In the genomic region with DNA sequence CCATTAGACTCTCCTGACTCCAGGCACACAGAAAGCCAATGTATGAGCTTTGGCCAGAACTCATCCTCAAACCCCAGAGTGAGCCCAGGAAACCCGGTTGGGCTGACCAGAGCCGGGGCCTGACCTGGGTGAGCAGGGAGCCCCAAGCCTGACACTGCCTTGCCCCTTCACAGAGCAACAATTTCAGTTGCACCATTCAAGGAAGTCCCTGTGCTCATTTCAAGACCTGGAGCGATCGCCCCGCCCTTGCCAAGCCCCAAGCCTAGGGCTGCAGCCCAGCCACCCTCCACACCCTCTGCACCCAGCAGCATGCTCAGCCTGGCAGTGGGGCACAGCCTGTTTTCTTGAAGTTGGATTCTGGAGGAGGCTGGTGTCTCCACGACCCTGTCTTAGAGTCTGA, we compare ENCODE assay signal across 10 cellular contexts. TPM values are rescaled to one million over a fixed set of nuclear protein-coding genes. Genes with fewer than 3 reads are reported as not detected.
DNase-seq lines count a peak whose midpoint lies in the region; ATAC-seq and TF ChIP-seq lines count a peak whose summit lies in the region.
"Had no signal": no experiment of that assay in that cellular context is flagged by ENCODE, and none has a peak within 500 bp of the region (broad histone marks: within the 10 kb centered on the region; RNA-seq: fewer than 3 reads in every experiment).

No MANE protein-coding gene starts in this region.

- no peaks in the 10 kb centered on the region for H3K9me3 Mint-ChIP-seq in stimulated activated naive CD8-positive, alpha-beta T cell treated with anti-CD3 and anti-CD28 coated beads, Interleukin-15, amount 100 ng/mL, for 72 hours
- H3K9me3 Mint-ChIP-seq in MCF 10A (ENCODE audit: unreplicated experiment): no peaks in the 10 kb centered on the region

- BruUV-seq in MCF 10A (replicated peaks; lab: Mats Ljungman, UMichigan): no TSS peak

- DNase-seq in stimulated activated naive CD8-positive, alpha-beta T cell treated with anti-CD3 and anti-CD28 coated beads, Interleukin-15, amount 100 ng/mL, for 72 hours: peak in 1 of 2 donors; percentile 31
- no peak for DNase-seq in stimulated activated naive CD8-positive, alpha-beta T cell treated with anti-CD3 and anti-CD28 coated beads, Interleukin-15, Interleukin-2, amounts not matched to agents 100 U/mL and 50 U/mL, for 24 hours
- peak; percentile 65 for DNase-seq in MCF 10A (ENCODE audit: unreplicated experiment)
- peak; percentile 89 to 91 (median 91) for DNase-seq in mucosa of descending colon
- no peak for DNase-seq in iPS-NIHi7 (ENCODE audit: extremely low spot score)
- DNase-seq in OCI-M2 (lab: John Stamatoyannopoulos, UW; ENCODE audit: unreplicated experiment): no peak
- no peak for DNase-seq in NOMO-1 treated with DMSO at 0.1 percent for 48 hours (lab: John Stamatoyannopoulos, UW; ENCODE audit: unreplicated experiment)
- DNase-seq: NCI-H510A treated with DMSO at 0.1 percent for 48 hours had no signal

- H3K36me3 ChIP-seq in mucosa of descending colon (ENCODE audit: low read depth): no peaks in the 10 kb centered on the region

- H3K4me1 ChIP-seq in mucosa of descending colon (ENCODE audit: low read depth): peaks cover 50% of the 10 kb centered on the region

- POLR2A ChIA-PET in MCF 10A (lab: Yijun Ruan, JAX): interaction anchor here (1.0 to 8.3 kb wide), 10 partner anchors 13 to 436 kb away, joined by 3 to 101 read pairs (median 6); a partner anchor contains a TSS

- peak overlapping the region; percentile 94 to 95 for H3K4me3 Mint-ChIP-seq in stimulated activated naive CD8-positive, alpha-beta T cell treated with anti-CD3 and anti-CD28 coated beads, Interleukin-15, amount 100 ng/mL, for 72 hours
- H3K4me3 Mint-ChIP-seq in MCF 10A (ENCODE audit: unreplicated experiment): peak overlapping the region; percentile 92

- intact Hi-C loops in MCF 10A (cut with micrococcal nuclease) (loop anchor here (5.0 kb wide), 1 partner anchor 209 kb away; no protein-coding TSS in a partner anchor), mucosa of descending colon (cut with DNase I, micrococcal nuclease) (loop anchor here in 1 of 2 donors (10.0 kb wide), 1 partner anchor 52 kb away; a partner anchor contains a TSS)

- CTCF ChIA-PET in MCF 10A (lab: Yijun Ruan, JAX): interaction anchor here (1.3 to 3.7 kb wide), 4 partner anchors 14 to 302 kb away, joined by 4 to 14 read pairs (median 9); no protein-coding TSS in a partner anchor

- no peak overlapping the region for H3K27ac Mint-ChIP-seq in stimulated activated naive CD8-positive, alpha-beta T cell treated with anti-CD3 and anti-CD28 coated beads, Interleukin-15, amount 100 ng/mL, for 72 hours
- peak overlapping the region; percentile 80 for H3K27ac Mint-ChIP-seq in MCF 10A (ENCODE audit: low read depth, unreplicated experiment)

- peaks cover 65% of the 10 kb centered on the region for H3K4me1 Mint-ChIP-seq in stimulated activated naive CD8-positive, alpha-beta T cell treated with anti-CD3 and anti-CD28 coated beads, Interleukin-15, amount 100 ng/mL, for 72 hours
- peaks cover 51% of the 10 kb centered on the region for H3K4me1 Mint-ChIP-seq in MCF 10A (ENCODE audit: insufficient read depth, unreplicated experiment)

- H3K36me3 Mint-ChIP-seq in MCF 10A (ENCODE audit: insufficient read depth, unreplicated experiment): peaks cover 11% of the 10 kb centered on the region

- H3K27me3 Mint-ChIP-seq in stimulated activated naive CD8-positive, alpha-beta T cell treated with anti-CD3 and anti-CD28 coated beads, Interleukin-15, amount 100 ng/mL, for 72 hours: peaks cover 13% of the 10 kb centered on the region
- no peaks in the 10 kb centered on the region for H3K27me3 Mint-ChIP-seq in MCF 10A (ENCODE audit: insufficient read depth, unreplicated experiment)

- no peak for TF ChIP-seq CTCF in MCF 10A (IDR thresholded peaks at IDR 0.05; ENCODE audit: unreplicated experiment)
- no peak for TF ChIP-seq CTCF in mucosa of descending colon (IDR thresholded peaks at IDR 0.05)

- no peaks in the 10 kb centered on the region for H3K9me3 ChIP-seq in mucosa of descending colon

- H3K4me3 ChIP-seq in mucosa of descending colon: no peak overlapping the region

- ATAC-seq in stimulated activated naive CD8-positive, alpha-beta T cell treated with anti-CD3 and anti-CD28 coated beads, Interleukin-15, amount 100 ng/mL, for 72 hours: peak; percentile 14
- ATAC-seq in stimulated activated naive CD8-positive, alpha-beta T cell treated with anti-CD3 and anti-CD28 coated beads, Interleukin-15, Interleukin-2, amounts not matched to agents 100 U/mL and 50 U/mL, for 24 hours: no peak
- ATAC-seq in mucosa of descending colon (peak; percentile 70), HG03378 (IDR thresholded peaks at IDR 0.05; ENCODE audit: unreplicated experiment) (no peak)

RNA-seq across cellular contexts. Expression of a gene that starts 2.3 kb away (rescaled TPM):
- total RNA-seq in MCF 10A (2022) (70.4 and 73.3 TPM in 2 replicates), mucosa of descending colon (100 to 1,000 TPM; 320 to 457 (median 426) TPM)

RNA-seq across cellular contexts. Expression of a gene that starts 18.3 kb away (rescaled TPM):
- not detected in 2 replicates for total RNA-seq in MCF 10A (2022)
- total RNA-seq in mucosa of descending colon: not detected
- total RNA-seq: sciatic nerve had no signal

Comparison
In these comparisons a context has a peak if more than half of its experiments do, and no peak if none do; other contexts are left out.
1. ATAC-seq: peak in stimulated activated naive CD8-positive, alpha-beta T cell treated with anti-CD3 and anti-CD28 coated beads, Interleukin-15, amount 100 ng/mL, for 72 hours (single experiment) and mucosa of descending colon (single experiment); none in stimulated activated naive CD8-positive, alpha-beta T cell treated with anti-CD3 and anti-CD28 coated beads, Interleukin-15, Interleukin-2, amounts not matched to agents 100 U/mL and 50 U/mL, for 24 hours (single experiment) and HG03378 (single experiment).
2. DNase-seq: peak in MCF 10A (single experiment) and mucosa of descending colon (3 of 3); none in stimulated activated naive CD8-positive, alpha-beta T cell treated with anti-CD3 and anti-CD28 coated beads, Interleukin-15, Interleukin-2, amounts not matched to agents 100 U/mL and 50 U/mL, for 24 hours (single experiment), iPS-NIHi7 (single experiment), OCI-M2 (single experiment) and NOMO-1 treated with DMSO at 0.1 percent for 48 hours (single experiment).